20 cellular contexts compared by ENCODE assay signal in genomic region chr11:81030186-81030585, GRCh38.
A peak's percentile ranks its signal among the peaks of the same experiment; 100 is the strongest.
DNase-seq lines count a peak whose midpoint lies in the region; ATAC-seq, FAIRE-seq and TF ChIP-seq lines count a peak whose summit lies in the region.
"Had no signal": no experiment of that assay in that cellular context is flagged by ENCODE, and none has a peak within 500 bp of the region (broad histone marks: within the 10 kb centered on the region; RNA-seq: fewer than 3 reads in every experiment).

No MANE protein-coding gene starts in this region.

- DNase-seq in ACHN: peak; percentile 15
- DNase-seq in NCI-H226: peak; percentile 12
- DNase-seq in bronchial epithelial cell (ENCODE audit: low read depth): peak; percentile 95
- peak; percentile 54 for DNase-seq in kidney epithelial cell (ENCODE audit: low read depth)
- DNase-seq in stimulated activated CD4-positive, alpha-beta T cell treated with anti-CD3 and anti-CD28 coated beads, Interleukin-4, amount 100 ng/mL, for 24 hours: no peak
- no peak for DNase-seq in ecto neural progenitor cell (ENCODE audit: low spot score)
- DNase-seq in CD1c-positive myeloid dendritic cell (ENCODE audit: extremely low spot score): no peak
- DNase-seq: CD8-positive, alpha-beta memory T cell; DMS 273 treated with DMSO at 0.1 percent for 48 hours; EL; HFFc6; NCI-H1105 treated with DMSO at 0.1 percent for 48 hours; NCI-H1694 treated with DMSO at 0.1 percent for 48 hours; NCI-H446 treated with DMSO at 0.1 percent for 48 hours; NK-92 treated with Interleukin-12 subunit alpha and Interleukin-12 subunit beta, amount 100 ng/mL, for 24 hours; RPMI8226; SJCRH30 had no signal

- ATAC-seq in GM18511 (IDR thresholded peaks at IDR 0.05; ENCODE audit: unreplicated experiment): no peak

- H3K4me3 ChIP-seq in bronchial epithelial cell (ENCODE audit: low read depth, low read length) (no peak overlapping the region), kidney epithelial cell (ENCODE audit: low read depth, low read length) (no peak overlapping the region)
- H3K4me3 ChIP-seq: BLaER1, SJCRH30 had no signal

- no peaks in the 10 kb centered on the region for H3K36me3 ChIP-seq in bronchial epithelial cell (ENCODE audit: control insufficient read depth, insufficient read depth, low read length)
- no peaks in the 10 kb centered on the region for H3K36me3 ChIP-seq in kidney epithelial cell (ENCODE audit: control insufficient read depth, insufficient read depth, low read length)
- H3K36me3 ChIP-seq: BLaER1, SJCRH30 had no signal

- in situ Hi-C loops in ACHN (cut with HindIII; ENCODE audit: low pct_ligation_motif_present, low pct_unique_long_range_greater_than_20kb, low sequenced_read_pairs): no loop called here

- no peaks in the 10 kb centered on the region for H3K27me3 ChIP-seq in bronchial epithelial cell (ENCODE audit: control insufficient read depth, insufficient read depth, low read length)
- H3K27me3 ChIP-seq in kidney epithelial cell (ENCODE audit: control insufficient read depth, insufficient read depth, low read length): no peaks in the 10 kb centered on the region
- H3K27me3 ChIP-seq: BLaER1, SJCRH30 had no signal

- TF ChIP-seq CTCF in bronchial epithelial cell (IDR thresholded peaks at IDR 0.05; ENCODE audit: insufficient read depth, low read length, severe bottlenecking) (no peak), kidney epithelial cell (IDR thresholded peaks at IDR 0.05; ENCODE audit: insufficient read depth, low read length, poor library complexity, severe bottlenecking) (no peak)

- no peak for FAIRE-seq in bronchial epithelial cell (lab: Jason Lieb, UNC)
- FAIRE-seq: H54 had no signal

Comparison
In these comparisons a context has a peak if more than half of its experiments do, and no peak if none do; other contexts are left out.
1. DNase-seq: peak in ACHN (single experiment), NCI-H226 (single experiment), bronchial epithelial cell (single experiment) and kidney epithelial cell (single experiment); none in stimulated activated CD4-positive, alpha-beta T cell treated with anti-CD3 and anti-CD28 coated beads, Interleukin-4, amount 100 ng/mL, for 24 hours (single experiment), ecto neural progenitor cell (single experiment) and CD1c-positive myeloid dendritic cell (single experiment).